Comparison of ENCODE assay signal across 25 cellular contexts in genomic region chr4:43587746-43588145, GRCh38.
"Had no signal": no experiment of that assay in that cellular context is flagged by ENCODE, and none has a peak within 500 bp of the region (broad histone marks: within the 10 kb centered on the region; RNA-seq: fewer than 3 reads in every experiment).

No MANE protein-coding gene starts in this region.

- H3K4me3 ChIP-seq: body of pancreas, SJCRH30 had no signal

- H3K9me3 ChIP-seq: body of pancreas, SJCRH30 had no signal

- H3K27ac ChIP-seq: body of pancreas, RWPE1, SJCRH30 had no signal

- H3K27me3 ChIP-seq: body of pancreas, SJCRH30 had no signal

- H3K36me3 ChIP-seq: SJCRH30 had no signal

- DNase-seq: activated B cell treated with CpG ODN at 0.5 μM for 24 hours; activated CD4-positive, alpha-beta T cell treated with anti-CD3 and anti-CD28 coated beads for 1 hour; activated CD4-positive, alpha-beta T cell treated with anti-CD3 and anti-CD28 coated beads, Interleukin-2, amount 10 ng/mL, durations not matched to agents 24 days and 14 days; activated CD4-positive, alpha-beta T cell treated with anti-CD3 and anti-CD28 coated beads, Interleukin-2, amount 50 U/mL, for 48 hours; activated CD8-positive, alpha-beta memory T cell treated with anti-CD3 and anti-CD28 coated beads, Interleukin-2, amount 10 ng/mL, durations not matched to agents 7 days and 5 days; activated effector memory CD4-positive, alpha-beta T cell treated with Interleukin-2 at 50 U/mL for 16 hours; activated naive CD4-positive, alpha-beta T cell; activated T-cell treated with anti-CD3 and anti-CD28 coated beads, Interleukin-2, amount 50 U/mL, for 24 hours; anterior cingulate cortex; body of pancreas; KG1; NCI-H1092; NCI-H1417; NCI-H1930; NCI-H2171 treated with DMSO at 0.1 percent for 48 hours; NCI-H226; NCI-H526; NCI-H82; OCI-M1; Right ventricle myocardium superior; SJCRH30; T-helper 17 cell; T-helper 9 cell had no signal

- H3K4me1 ChIP-seq: body of pancreas, SJCRH30 had no signal

- ATAC-seq: activated CD8-positive, alpha-beta memory T cell treated with anti-CD3 and anti-CD28 coated beads, Interleukin-2, amount 10 ng/mL, durations not matched to agents 7 days and 5 days; body of pancreas; Panc1; T-helper 17 cell had no signal
